In genomic region chr10:5466451-5466996, GRCh38 we compare ENCODE assay signal across 9 cellular contexts. TPM values are rescaled to one million over a fixed set of nuclear protein-coding genes. Genes with fewer than 3 reads are reported as not detected.
DNase-seq lines count a peak whose midpoint lies in the region; ATAC-seq and TF ChIP-seq lines count a peak whose summit lies in the region.
"Had no signal": no experiment of that assay in that cellular context is flagged by ENCODE, and none has a peak within 500 bp of the region (broad histone marks: within the 10 kb centered on the region; RNA-seq: fewer than 3 reads in every experiment).

No MANE protein-coding gene starts in this region.

- TF ChIP-seq CTCF in WI38 (IDR thresholded peaks at IDR 0.05; ENCODE audit: low read depth, low read length) = 0 out of 2 replicates have a peak, but pooled peaks have one; percentile 5
- TF ChIP-seq CTCF in type B pancreatic cell (conservative IDR thresholded peaks at IDR 0.05) = no peak

- no peaks in the 10 kb centered on the region for H3K27me3 Mint-ChIP-seq in type B pancreatic cell

- ATAC-seq in GM19023 (IDR thresholded peaks at IDR 0.05; ENCODE audit: unreplicated experiment) = no peak

- H3K27ac Mint-ChIP-seq in type B pancreatic cell = peak overlapping the region; percentile 96
- H3K27ac Mint-ChIP-seq: T-helper 1 cell treated with Interleukin-12 subunit alpha and Interleukin-12 subunit beta and Interleukin-4 antibody, amounts not matched to agents 30 μg/mL and 1 μg/mL, for 36 hours had no signal

- H3K4me1 Mint-ChIP-seq in type B pancreatic cell (ENCODE audit: unreplicated experiment) = peaks cover 52% of the 10 kb centered on the region

- peak overlapping the region; percentile 77 for H3K4me3 Mint-ChIP-seq in type B pancreatic cell
- H3K4me3 Mint-ChIP-seq: T-helper 1 cell treated with Interleukin-12 subunit alpha and Interleukin-12 subunit beta and Interleukin-4 antibody, amounts not matched to agents 30 μg/mL and 1 μg/mL, for 36 hours had no signal

- peaks cover 3% of the 10 kb centered on the region for H3K36me3 Mint-ChIP-seq in type B pancreatic cell

- DNase-seq in NCI-H748 (lab: John Stamatoyannopoulos, UW; ENCODE audit: unreplicated experiment) = peak; percentile 28
- no peak for DNase-seq in NCI-H748 treated with DMSO at 0.1 percent for 48 hours (lab: John Stamatoyannopoulos, UW)
- DNase-seq in kidney glomerular epithelial cell (lab: John Stamatoyannopoulos, UW) = peak; percentile 28
- DNase-seq in type B pancreatic cell (ENCODE audit: extremely low spot score, unreplicated experiment) = no peak
- no peak for DNase-seq in stimulated activated CD8-positive, alpha-beta memory T cell treated with anti-CD3 and anti-CD28 coated beads, Interleukin-4, amount 100 ng/mL, for 48 hours
- no peak for DNase-seq in stimulated activated CD4-positive, alpha-beta T cell treated with anti-CD3 and anti-CD28 coated beads, Interleukin-4, amount 100 ng/mL, for 4 hours

- H3K9me3 Mint-ChIP-seq in type B pancreatic cell = peaks cover 4% of the 10 kb centered on the region
- H3K9me3 Mint-ChIP-seq: T-helper 1 cell treated with Interleukin-12 subunit alpha and Interleukin-12 subunit beta and Interleukin-4 antibody, amounts not matched to agents 30 μg/mL and 1 μg/mL, for 36 hours had no signal

- no peak overlapping the region for H3K4me3 ChIP-seq in WI38 (ENCODE audit: low read depth, low read length)

RNA-seq across cellular contexts. Expression of gene CALML5, which starts 32.8 kb away (rescaled TPM):
- not detected in 2 replicates for total RNA-seq in type B pancreatic cell (ENCODE audit: low replicate concordance)

RNA-seq across cellular contexts. Expression of gene NET1, which starts 54.2 kb away (rescaled TPM):
- 88.9 and 105 TPM in 2 replicates for total RNA-seq in type B pancreatic cell (ENCODE audit: low replicate concordance)

RNA-seq across cellular contexts. Expression of gene CALML3, which starts 58.2 kb away (rescaled TPM):
- total RNA-seq in type B pancreatic cell (ENCODE audit: low replicate concordance) = not detected in 2 replicates

Comparison
In these comparisons a context has a peak if more than half of its experiments do, and no peak if none do; other contexts are left out.
1. DNase-seq: peak in NCI-H748 (single experiment) and kidney glomerular epithelial cell (single experiment); none in NCI-H748 treated with DMSO at 0.1 percent for 48 hours (single experiment), type B pancreatic cell (single experiment), stimulated activated CD8-positive, alpha-beta memory T cell treated with anti-CD3 and anti-CD28 coated beads, Interleukin-4, amount 100 ng/mL, for 48 hours (single experiment) and stimulated activated CD4-positive, alpha-beta T cell treated with anti-CD3 and anti-CD28 coated beads, Interleukin-4, amount 100 ng/mL, for 4 hours (0 of 2).